Comparison of ENCODE assay signal across 16 cellular contexts in the genomic region with DNA sequence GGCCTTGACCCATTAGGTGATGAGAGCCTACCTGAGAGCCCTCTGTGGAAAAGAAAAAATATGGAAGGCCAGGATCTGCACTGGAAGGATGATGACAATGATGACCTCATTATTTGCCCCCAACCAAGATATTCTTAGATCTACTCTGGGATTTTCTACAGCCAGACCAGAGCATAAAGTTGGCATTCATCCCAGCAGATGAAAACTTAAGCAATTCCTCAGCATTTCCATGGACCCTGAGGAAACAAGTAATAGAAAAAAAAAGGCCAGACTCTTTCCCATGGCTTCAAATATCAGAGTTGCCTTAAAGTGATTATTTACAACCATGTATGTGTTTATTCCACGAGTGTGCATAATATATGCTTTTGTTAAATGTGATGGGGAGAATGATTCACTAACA.
DNase-seq lines count a peak whose midpoint lies in the region; ATAC-seq and TF ChIP-seq lines count a peak whose summit lies in the region.
"Had no signal": no experiment of that assay in that cellular context is flagged by ENCODE, and none has a peak within 500 bp of the region (broad histone marks: within the 10 kb centered on the region; RNA-seq: fewer than 3 reads in every experiment).

No MANE protein-coding gene starts in this region.

- DNase-seq in RPMI7951 (ENCODE audit: low read depth) = peak; percentile 63
- no peak for DNase-seq in esophagus muscularis mucosa (ENCODE audit: extremely low spot score)
- no peak for DNase-seq in left lung
- peak in 1 of 2 donors; percentile 33 for DNase-seq in uterus
- no peak for DNase-seq in HEK293T (ENCODE audit: extremely low spot score)
- DNase-seq in DMS153 treated with DMSO at 0.1 percent for 48 hours (lab: John Stamatoyannopoulos, UW; ENCODE audit: unreplicated experiment) = no peak
- DNase-seq: activated CD8-positive, alpha-beta memory T cell treated with anti-CD3 and anti-CD28 coated beads, Interleukin-2, amount 10 ng/mL, durations not matched to agents 7 days and 5 days; activated naive CD4-positive, alpha-beta T cell treated with anti-CD3 and anti-CD28 coated beads, Interleukin-2, amount 50 U/mL, for 16 hours; CD8-positive, alpha-beta memory T cell; foreskin melanocyte; islet precursor cell; NCI-H2107; stimulated activated naive CD4-positive, alpha-beta T cell had no signal

- CTCF ChIA-PET in HEK293T (lab: Yijun Ruan, JAX) = no interaction called here

- ATAC-seq in left lung (peak; percentile 18), HG03045 (IDR thresholded peaks at IDR 0.05; ENCODE audit: unreplicated experiment) (no peak)
- ATAC-seq: activated CD8-positive, alpha-beta memory T cell treated with anti-CD3 and anti-CD28 coated beads, Interleukin-2, amount 10 ng/mL, durations not matched to agents 7 days and 5 days; GM23338 had no signal

- 26% methylated on average over 1 of the region's 1 CpG for WGBS in esophagus muscularis mucosa

- POLR2A ChIA-PET in HEK293T (lab: Yijun Ruan, JAX) = no interaction called here

- H3K4me1 ChIP-seq in esophagus muscularis mucosa = peaks cover 0 to 32% (median 29%) of the 10 kb centered on the region in 4 donors
- peaks cover 0 to 9% of the 10 kb centered on the region in 2 donors for H3K4me1 ChIP-seq in left lung
- no peaks in the 10 kb centered on the region for H3K4me1 ChIP-seq in uterus

- no peak overlapping the region for H3K4me3 ChIP-seq in esophagus muscularis mucosa
- H3K4me3 ChIP-seq in left lung = no peak overlapping the region
- H3K4me3 ChIP-seq in uterus = no peak overlapping the region
- H3K4me3 ChIP-seq: coronary artery, GM23338 had no signal

- TF ChIP-seq POLR2A in esophagus muscularis mucosa (IDR thresholded peaks at IDR 0.05; ENCODE audit: low read depth) (no peak), uterus (IDR thresholded peaks at IDR 0.05) (no peak)

- no peaks in the 10 kb centered on the region for H3K27me3 ChIP-seq in esophagus muscularis mucosa
- H3K27me3 ChIP-seq in left lung = no peaks in the 10 kb centered on the region
- no peaks in the 10 kb centered on the region for H3K27me3 ChIP-seq in uterus

- intact Hi-C loops in esophagus muscularis mucosa (cut with DNase I) = loop anchor here (10.0 kb wide), 1 partner anchor 183 kb away; no protein-coding TSS in a partner anchor
- intact Hi-C loops in left lung (cut with DNase I) = no loop called here
- intact Hi-C loops in uterus (cut with DNase I; ENCODE audit: low total_unique reads) = no loop called here

- H3K27ac ChIP-seq in esophagus muscularis mucosa (replicated peaks in 1 of 4) (peak overlapping the region; percentile 36 to 67 (median 58)), left lung (no peak overlapping the region), uterus (peak overlapping the region; percentile 6 to 68)

- TF ChIP-seq EP300 in esophagus muscularis mucosa (IDR thresholded peaks at IDR 0.05) = no peak

- H3K9me3 ChIP-seq in esophagus muscularis mucosa = no peaks in the 10 kb centered on the region
- H3K9me3 ChIP-seq in left lung = no peaks in the 10 kb centered on the region
- H3K9me3 ChIP-seq in uterus = no peaks in the 10 kb centered on the region

- H3K36me3 ChIP-seq in esophagus muscularis mucosa = no peaks in the 10 kb centered on the region
- no peaks in the 10 kb centered on the region for H3K36me3 ChIP-seq in left lung
- no peaks in the 10 kb centered on the region for H3K36me3 ChIP-seq in uterus

- TF ChIP-seq CTCF in esophagus muscularis mucosa (IDR thresholded peaks at IDR 0.05) (no peak), left lung (IDR thresholded peaks at IDR 0.05) (no peak), uterus (IDR thresholded peaks at IDR 0.05) (no peak)

TF ChIP-seq in HEK293T, 16 proteins besides CTCF, POLR2A, EP300 and RAD21:
- TF ChIP-seq L3MBTL2 (conservative IDR thresholded peaks at IDR 0.05) (no peak), ZNF384 (IDR thresholded peaks at IDR 0.05) (no peak), NFRKB (IDR thresholded peaks at IDR 0.05) (no peak), LEF1 (IDR thresholded peaks at IDR 0.05; ENCODE audit: borderline replicate concordance) (no peak), SUZ12 (IDR thresholded peaks at IDR 0.05) (no peak), FOXA1 (IDR thresholded peaks at IDR 0.05) (no peak), FOXM1 (IDR thresholded peaks at IDR 0.05; ENCODE audit: borderline replicate concordance) (no peak)

Comparison
In these comparisons a context has a peak if more than half of its experiments do, and no peak if none do; other contexts are left out.
1. H3K27ac ChIP-seq: peak in esophagus muscularis mucosa (4 of 4) and uterus (2 of 2); none in left lung (0 of 2).